In genomic region chr14:103657466-103657865, GRCh38 we compare ENCODE assay signal across 15 cellular contexts. TPM values are rescaled to one million over a fixed set of nuclear protein-coding genes. Genes with fewer than 3 reads are reported as not detected.
A peak's percentile ranks its signal among the peaks of the same experiment; 100 is the strongest.
DNase-seq lines count a peak whose midpoint lies in the region; ATAC-seq and TF ChIP-seq lines count a peak whose summit lies in the region.
"Had no signal": no experiment of that assay in that cellular context is flagged by ENCODE, and none has a peak within 500 bp of the region (broad histone marks: within the 10 kb centered on the region; RNA-seq: fewer than 3 reads in every experiment).

No MANE protein-coding gene starts in this region.

- POLR2A ChIA-PET in activated CD8-positive, alpha-beta T cell treated with anti-CD3 and anti-CD28 coated beads, Interleukin-2, amount 10 ng/mL, durations not matched to agents 7 days and 5 days (lab: Charles Lee) = no interaction called here

- H3K9me3 Mint-ChIP-seq in stimulated activated naive B cell treated with anti-CD40 and anti-IgM and Interleukin-4, amounts not matched to agents 10 μg/mL and 1 μg/mL and 100 μg/mL, for 72 hours = no peaks in the 10 kb centered on the region
- no peaks in the 10 kb centered on the region for H3K9me3 Mint-ChIP-seq in activated CD8-positive, alpha-beta T cell treated with anti-CD3 and anti-CD28 coated beads, Interleukin-2, amount 10 ng/mL, durations not matched to agents 7 days and 5 days (ENCODE audit: insufficient read depth)
- H3K9me3 Mint-ChIP-seq: natural killer cell treated with Interleukin-12 subunit alpha and Interleukin-12 subunit beta and Interleukin-15 and Interleukin-18, amount 100 ng/mL, for 72 hours had no signal

- H3K4me3 ChIP-seq in brain microvascular endothelial cell (ENCODE audit: low read depth, low read length) = no peak overlapping the region
- H3K4me3 ChIP-seq in heart left ventricle = no peak overlapping the region
- H3K4me3 ChIP-seq: esophagus muscularis mucosa, skin epidermis, tibial nerve had no signal

- no peak for TF ChIP-seq POLR2A in heart left ventricle (IDR thresholded peaks at IDR 0.05)

- in situ Hi-C loops in brain microvascular endothelial cell (cut with HindIII; ENCODE audit: low pct_ligation_motif_present, low sequenced_read_pairs) = no loop called here

- H3K27me3 Mint-ChIP-seq in stimulated activated naive B cell treated with anti-CD40 and anti-IgM and Interleukin-4, amounts not matched to agents 10 μg/mL and 1 μg/mL and 100 μg/mL, for 72 hours = no peaks in the 10 kb centered on the region
- no peaks in the 10 kb centered on the region for H3K27me3 Mint-ChIP-seq in activated CD8-positive, alpha-beta T cell treated with anti-CD3 and anti-CD28 coated beads, Interleukin-2, amount 10 ng/mL, durations not matched to agents 7 days and 5 days (ENCODE audit: low read depth)
- H3K27me3 Mint-ChIP-seq: activated CD4-positive, alpha-beta T cell treated with anti-CD3 and anti-CD28 coated beads for 36 hours; natural killer cell treated with Interleukin-12 subunit alpha and Interleukin-12 subunit beta and Interleukin-15 and Interleukin-18, amount 100 ng/mL, for 72 hours had no signal

- 64 to 78% (median 72%) methylated on average over 13 of the region's 13 CpGs for WGBS in heart left ventricle, 4 donors

- H3K27me3 ChIP-seq in brain microvascular endothelial cell (replicated peaks) (no peaks in the 10 kb centered on the region), heart left ventricle (no peaks in the 10 kb centered on the region)
- H3K27me3 ChIP-seq: esophagus muscularis mucosa, tibial nerve had no signal

- peaks cover 32 to 35% of the 10 kb centered on the region in 2 donors for H3K36me3 Mint-ChIP-seq in stimulated activated naive B cell treated with anti-CD40 and anti-IgM and Interleukin-4, amounts not matched to agents 10 μg/mL and 1 μg/mL and 100 μg/mL, for 72 hours
- H3K36me3 Mint-ChIP-seq in activated CD8-positive, alpha-beta T cell treated with anti-CD3 and anti-CD28 coated beads, Interleukin-2, amount 10 ng/mL, durations not matched to agents 7 days and 5 days (ENCODE audit: low read depth) = peaks cover 39% of the 10 kb centered on the region

- DNase-seq in GM04503 (ENCODE audit: low read depth) (peak; percentile 84), brain microvascular endothelial cell (peak; percentile 75), heart left ventricle (peak in 2 of 5 donors; percentile 54 to 57), HK-2 (ENCODE audit: unreplicated experiment) (no peak), NCI-H187 treated with DMSO at 0.1 percent for 48 hours (lab: John Stamatoyannopoulos, UW) (no peak), T-helper 1 cell (no peak)
- no peak for DNase-seq in stimulated activated naive B cell treated with anti-CD40 and anti-IgM and Interleukin-4, amounts not matched to agents 10 μg/mL and 1 μg/mL and 100 μg/mL, for 72 hours
- DNase-seq in activated CD8-positive, alpha-beta T cell treated with anti-CD3 and anti-CD28 coated beads, Interleukin-2, amount 10 ng/mL, durations not matched to agents 7 days and 5 days = no peak
- DNase-seq: activated CD4-positive, alpha-beta T cell treated with anti-CD3 and anti-CD28 coated beads for 36 hours; kidney glomerular epithelial cell; NCI-H2171 had no signal

- peaks cover 5 to 52% (median 38%) of the 10 kb centered on the region in 12 donors for H3K4me1 ChIP-seq in heart left ventricle

- CTCF ChIA-PET in activated CD8-positive, alpha-beta T cell treated with anti-CD3 and anti-CD28 coated beads, Interleukin-2, amount 10 ng/mL, durations not matched to agents 7 days and 5 days (lab: Charles Lee) = no interaction called here

- peak overlapping the region; percentile 67 for H3K27ac ChIP-seq in brain microvascular endothelial cell
- H3K27ac ChIP-seq in heart left ventricle = peak overlapping the region in 3 of 12 donors; percentile 17 to 43 (median 23)
- H3K27ac ChIP-seq: tibial nerve had no signal

- peaks cover 5% of the 10 kb centered on the region in 2 donors for H3K4me1 Mint-ChIP-seq in stimulated activated naive B cell treated with anti-CD40 and anti-IgM and Interleukin-4, amounts not matched to agents 10 μg/mL and 1 μg/mL and 100 μg/mL, for 72 hours
- peaks cover 2% of the 10 kb centered on the region for H3K4me1 Mint-ChIP-seq in activated CD8-positive, alpha-beta T cell treated with anti-CD3 and anti-CD28 coated beads, Interleukin-2, amount 10 ng/mL, durations not matched to agents 7 days and 5 days (ENCODE audit: low read depth)

- H3K27ac Mint-ChIP-seq in stimulated activated naive B cell treated with anti-CD40 and anti-IgM and Interleukin-4, amounts not matched to agents 10 μg/mL and 1 μg/mL and 100 μg/mL, for 72 hours = peak overlapping the region; percentile 9
- no peak overlapping the region for H3K27ac Mint-ChIP-seq in activated CD8-positive, alpha-beta T cell treated with anti-CD3 and anti-CD28 coated beads, Interleukin-2, amount 10 ng/mL, durations not matched to agents 7 days and 5 days
- H3K27ac Mint-ChIP-seq: activated CD4-positive, alpha-beta T cell treated with anti-CD3 and anti-CD28 coated beads for 36 hours; natural killer cell treated with Interleukin-12 subunit alpha and Interleukin-12 subunit beta and Interleukin-15 and Interleukin-18, amount 100 ng/mL, for 72 hours had no signal

- no peaks in the 10 kb centered on the region for H3K9me3 ChIP-seq in heart left ventricle
- H3K9me3 ChIP-seq: esophagus muscularis mucosa, tibial nerve had no signal

- intact Hi-C loops in heart left ventricle (cut with DNase I) = no loop called here

- TF ChIP-seq CTCF in brain microvascular endothelial cell (IDR thresholded peaks at IDR 0.05; ENCODE audit: low read depth, low read length, missing control alignments) = no peak
- TF ChIP-seq CTCF in heart left ventricle (IDR thresholded peaks at IDR 0.05) = no peak

- H3K36me3 ChIP-seq in brain microvascular endothelial cell (replicated peaks) (peaks cover 56% of the 10 kb centered on the region), heart left ventricle (peaks cover 0 to 100% (median 81%) of the 10 kb centered on the region in 9 donors)

- H3K4me3 Mint-ChIP-seq in stimulated activated naive B cell treated with anti-CD40 and anti-IgM and Interleukin-4, amounts not matched to agents 10 μg/mL and 1 μg/mL and 100 μg/mL, for 72 hours = no peak overlapping the region
- no peak overlapping the region for H3K4me3 Mint-ChIP-seq in activated CD8-positive, alpha-beta T cell treated with anti-CD3 and anti-CD28 coated beads, Interleukin-2, amount 10 ng/mL, durations not matched to agents 7 days and 5 days
- H3K4me3 Mint-ChIP-seq: activated CD4-positive, alpha-beta T cell treated with anti-CD3 and anti-CD28 coated beads for 36 hours; natural killer cell treated with Interleukin-12 subunit alpha and Interleukin-12 subunit beta and Interleukin-15 and Interleukin-18, amount 100 ng/mL, for 72 hours had no signal

- ATAC-seq in heart left ventricle = peak in 3 of 4 donors; percentile 69 to 79 (median 73)
- no peak for ATAC-seq in stimulated activated naive B cell treated with anti-CD40 and anti-IgM and Interleukin-4, amounts not matched to agents 10 μg/mL and 1 μg/mL and 100 μg/mL, for 72 hours (replicated peaks)
- no peak for ATAC-seq in activated CD8-positive, alpha-beta T cell treated with anti-CD3 and anti-CD28 coated beads, Interleukin-2, amount 10 ng/mL, durations not matched to agents 7 days and 5 days
- ATAC-seq: activated CD4-positive, alpha-beta T cell treated with anti-CD3 and anti-CD28 coated beads for 36 hours; natural killer cell treated with Interleukin-12 subunit alpha and Interleukin-12 subunit beta and Interleukin-15 and Interleukin-18, amount 100 ng/mL, for 72 hours had no signal

RNA-seq across cellular contexts. Expression of gene KLC1, which starts 28.5 kb away (rescaled TPM):
- total RNA-seq in heart left ventricle = 100 to 1,000 TPM; 127 to 241 (median 150) TPM
- 100 to 1,000 TPM; 162 to 171 TPM for polyA plus RNA-seq in heart left ventricle
- total RNA-seq in activated CD8-positive, alpha-beta T cell treated with anti-CD3 and anti-CD28 coated beads, Interleukin-2, amount 10 ng/mL, durations not matched to agents 7 days and 5 days = 100 to 1,000 TPM; 137 to 140 TPM

RNA-seq across cellular contexts. Expression of gene XRCC3, which starts 57.8 kb away (rescaled TPM):
- 1 to 10 TPM; 1.9 to 8.7 (median 3.1) TPM for total RNA-seq in heart left ventricle
- polyA plus RNA-seq in heart left ventricle = 1 to 10 TPM; 1.9 to 2.6 TPM
- 10 to 100 TPM; 46.2 to 52.5 TPM for total RNA-seq in activated CD8-positive, alpha-beta T cell treated with anti-CD3 and anti-CD28 coated beads, Interleukin-2, amount 10 ng/mL, durations not matched to agents 7 days and 5 days

RNA-seq across cellular contexts. Expression of gene ZFYVE21, which starts 58.1 kb away (rescaled TPM):
- 10 to 100 TPM; 44.1 to 79.4 (median 52.5) TPM for total RNA-seq in heart left ventricle
- polyA plus RNA-seq in heart left ventricle = 10 to 100 TPM; 48.8 to 86.1 TPM
- 10 to 100 TPM; 16.7 to 17.4 TPM for total RNA-seq in activated CD8-positive, alpha-beta T cell treated with anti-CD3 and anti-CD28 coated beads, Interleukin-2, amount 10 ng/mL, durations not matched to agents 7 days and 5 days

Comparison
In these comparisons a context has a peak if more than half of its experiments do, and no peak if none do; other contexts are left out.
1. DNase-seq: peak in GM04503 (single experiment) and brain microvascular endothelial cell (single experiment); none in stimulated activated naive B cell treated with anti-CD40 and anti-IgM and Interleukin-4, amounts not matched to agents 10 μg/mL and 1 μg/mL and 100 μg/mL, for 72 hours (single experiment), HK-2 (single experiment), NCI-H187 treated with DMSO at 0.1 percent for 48 hours (single experiment), activated CD8-positive, alpha-beta T cell treated with anti-CD3 and anti-CD28 coated beads, Interleukin-2, amount 10 ng/mL, durations not matched to agents 7 days and 5 days (single experiment) and T-helper 1 cell (0 of 5).
2. ATAC-seq: peak in heart left ventricle (3 of 4); none in stimulated activated naive B cell treated with anti-CD40 and anti-IgM and Interleukin-4, amounts not matched to agents 10 μg/mL and 1 μg/mL and 100 μg/mL, for 72 hours (0 of 2) and activated CD8-positive, alpha-beta T cell treated with anti-CD3 and anti-CD28 coated beads, Interleukin-2, amount 10 ng/mL, durations not matched to agents 7 days and 5 days (single experiment).
3. RNA of gene XRCC3, which starts 57.8 kb away (total RNA-seq): 46.2 to 52.5 TPM in activated CD8-positive, alpha-beta T cell treated with anti-CD3 and anti-CD28 coated beads, Interleukin-2, amount 10 ng/mL, durations not matched to agents 7 days and 5 days; 1.9 to 8.7 TPM in heart left ventricle; every median in the first group is over 4 times any median in the second.